ENCODE assay signal across 11 cellular contexts in the genomic region with DNA sequence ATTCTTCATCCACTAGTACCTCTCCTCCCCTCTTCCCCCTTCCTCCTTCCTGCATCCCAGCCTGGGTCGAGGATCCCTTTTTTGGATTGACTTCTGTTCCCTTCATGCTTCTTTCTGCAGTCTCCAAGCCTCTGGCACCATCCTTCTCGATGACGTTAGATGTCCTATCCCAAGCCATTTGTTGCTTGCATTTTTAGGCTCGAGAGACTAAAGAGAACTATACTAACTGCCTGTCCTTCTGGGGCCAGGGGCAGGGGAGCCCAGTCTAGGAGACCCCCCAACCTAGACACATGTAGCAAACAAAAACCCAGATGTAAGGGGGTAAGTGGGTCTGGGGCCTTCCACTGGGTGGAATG. TPM values are rescaled to one million over a fixed set of nuclear protein-coding genes. Genes with fewer than 3 reads are reported as not detected.
DNase-seq lines count a peak whose midpoint lies in the region; ATAC-seq and TF ChIP-seq lines count a peak whose summit lies in the region.
"Had no signal": no experiment of that assay in that cellular context is flagged by ENCODE, and none has a peak within 500 bp of the region (broad histone marks: within the 10 kb centered on the region; RNA-seq: fewer than 3 reads in every experiment).

No MANE protein-coding gene starts in this region.

- TF ChIP-seq CTCF in GM23338 (conservative IDR thresholded peaks at IDR 0.05; ENCODE audit: low read depth in 2 of 2), result no peak

- H3K27me3 ChIP-seq in GM23338 (ENCODE audit: insufficient read depth) (no peaks in the 10 kb centered on the region), right cardiac atrium (ENCODE audit: control insufficient read depth, insufficient read depth) (no peaks in the 10 kb centered on the region)

- H3K9me3 Mint-ChIP-seq in GM23338, result no peaks in the 10 kb centered on the region; the same call in 2 of the 3 replicates
- H3K9me3 Mint-ChIP-seq in activated T-helper 17 cell treated with anti-CD3 and anti-CD28 coated beads, Interleukin-2, amount 50 U/mL, for 72 hours, result no peaks in the 10 kb centered on the region
- no peaks in the 10 kb centered on the region for H3K9me3 Mint-ChIP-seq in stimulated activated effector memory CD8-positive, alpha-beta T cell treated with anti-CD3 and anti-CD28 coated beads, Interleukin-12 subunit alpha, Interleukin-12 subunit beta, amount 100 ng/mL, for 72 hours
- H3K9me3 Mint-ChIP-seq: activated naive CD8-positive, alpha-beta T cell treated with anti-CD3 and anti-CD28 coated beads for 36 hours had no signal

- no peak overlapping the region for H3K27ac Mint-ChIP-seq in GM23338
- peak overlapping the region; percentile 55 for H3K27ac Mint-ChIP-seq in activated T-helper 17 cell treated with anti-CD3 and anti-CD28 coated beads, Interleukin-2, amount 50 U/mL, for 72 hours
- peak overlapping the region; percentile 64 for H3K27ac Mint-ChIP-seq in stimulated activated effector memory CD8-positive, alpha-beta T cell treated with anti-CD3 and anti-CD28 coated beads, Interleukin-12 subunit alpha, Interleukin-12 subunit beta, amount 100 ng/mL, for 72 hours
- H3K27ac Mint-ChIP-seq: activated naive CD8-positive, alpha-beta T cell treated with anti-CD3 and anti-CD28 coated beads for 36 hours had no signal

- no peak overlapping the region for H3K4me3 Mint-ChIP-seq in GM23338
- H3K4me3 Mint-ChIP-seq in activated T-helper 17 cell treated with anti-CD3 and anti-CD28 coated beads, Interleukin-2, amount 50 U/mL, for 72 hours, result no peak overlapping the region
- H3K4me3 Mint-ChIP-seq in stimulated activated effector memory CD8-positive, alpha-beta T cell treated with anti-CD3 and anti-CD28 coated beads, Interleukin-12 subunit alpha, Interleukin-12 subunit beta, amount 100 ng/mL, for 72 hours, result no peak overlapping the region
- H3K4me3 Mint-ChIP-seq: activated naive CD8-positive, alpha-beta T cell treated with anti-CD3 and anti-CD28 coated beads for 36 hours had no signal

- H3K4me3 ChIP-seq in GM23338 (no peak overlapping the region), right cardiac atrium (ENCODE audit: low read length) (no peak overlapping the region)
- H3K4me3 ChIP-seq: SK-N-MC had no signal

- intact Hi-C loops in right cardiac atrium (cut with DNase I), result no loop called here
- intact Hi-C loops in left colon (cut with DNase I, micrococcal nuclease), result no loop called here

- H3K27me3 Mint-ChIP-seq in GM23338 (ENCODE audit: insufficient read depth, low read depth, poor library complexity), result peaks cover 15% of the 10 kb centered on the region
- no peaks in the 10 kb centered on the region for H3K27me3 Mint-ChIP-seq in activated T-helper 17 cell treated with anti-CD3 and anti-CD28 coated beads, Interleukin-2, amount 50 U/mL, for 72 hours
- H3K27me3 Mint-ChIP-seq: activated naive CD8-positive, alpha-beta T cell treated with anti-CD3 and anti-CD28 coated beads for 36 hours had no signal

- H3K4me1 ChIP-seq in GM23338 (ENCODE audit: insufficient read depth) (no peaks in the 10 kb centered on the region), right cardiac atrium (ENCODE audit: control insufficient read depth, insufficient read depth, low read length) (peaks cover 12% of the 10 kb centered on the region)

- no peak for DNase-seq in GM23338 (ENCODE audit: low spot score)
- DNase-seq in right cardiac atrium, result peak in 1 of 3 donors; percentile 52
- no peak for DNase-seq in stimulated activated effector memory CD8-positive, alpha-beta T cell treated with anti-CD3 and anti-CD28 coated beads, Interleukin-12 subunit alpha, Interleukin-12 subunit beta, amount 100 ng/mL, for 72 hours (ENCODE audit: low spot score in 2 of 2)
- no peak for DNase-seq in effector CD4-positive, alpha-beta T cell
- DNase-seq in left colon, result no peak
- DNase-seq in EL, result no peak
- DNase-seq: activated naive CD8-positive, alpha-beta T cell treated with anti-CD3 and anti-CD28 coated beads for 36 hours; NCI-H1048; NCI-H774 had no signal

- no peaks in the 10 kb centered on the region for H3K4me1 Mint-ChIP-seq in GM23338
- H3K4me1 Mint-ChIP-seq in activated T-helper 17 cell treated with anti-CD3 and anti-CD28 coated beads, Interleukin-2, amount 50 U/mL, for 72 hours, result no peaks in the 10 kb centered on the region
- peaks cover 8% of the 10 kb centered on the region for H3K4me1 Mint-ChIP-seq in stimulated activated effector memory CD8-positive, alpha-beta T cell treated with anti-CD3 and anti-CD28 coated beads, Interleukin-12 subunit alpha, Interleukin-12 subunit beta, amount 100 ng/mL, for 72 hours

- peaks cover 5% of the 10 kb centered on the region for H4K20me1 ChIP-seq in GM23338 (replicated peaks; ENCODE audit: insufficient read depth)

- H3K27ac ChIP-seq in GM23338 (ENCODE audit: low read depth), result 0 out of 2 replicates have a peak overlapping the region, but pooled peaks have one; percentile 76
- peak overlapping the region; percentile 65 for H3K27ac ChIP-seq in right cardiac atrium (ENCODE audit: low read length)
- H3K27ac ChIP-seq: SK-N-MC had no signal

- no peaks in the 10 kb centered on the region for H3K36me3 ChIP-seq in GM23338 (ENCODE audit: insufficient read depth)

- 33% methylated on average over 4 of the region's 4 CpGs for WGBS in right cardiac atrium

- H3K79me2 ChIP-seq in GM23338 (replicated peaks; ENCODE audit: insufficient read depth), result peaks cover 28% of the 10 kb centered on the region

- H2AFZ ChIP-seq in GM23338, result no peak overlapping the region

- H3K36me3 Mint-ChIP-seq in GM23338 (ENCODE audit: low read depth), result peaks cover 16% of the 10 kb centered on the region
- peaks cover 13% of the 10 kb centered on the region for H3K36me3 Mint-ChIP-seq in activated T-helper 17 cell treated with anti-CD3 and anti-CD28 coated beads, Interleukin-2, amount 50 U/mL, for 72 hours (ENCODE audit: low read depth)
- H3K36me3 Mint-ChIP-seq in stimulated activated effector memory CD8-positive, alpha-beta T cell treated with anti-CD3 and anti-CD28 coated beads, Interleukin-12 subunit alpha, Interleukin-12 subunit beta, amount 100 ng/mL, for 72 hours, result peaks cover 44% of the 10 kb centered on the region

- no peaks in the 10 kb centered on the region; the same call in 1 of the 2 replicates for H3F3A ChIP-seq in GM23338 (replicated peaks; ENCODE audit: low read depth)

- no peaks in the 10 kb centered on the region for H3K9me2 ChIP-seq in GM23338 (ENCODE audit: insufficient read depth)

- ATAC-seq in GM23338 (no peak), right cardiac atrium (peak; percentile 15 to 18), left colon (no peak)
- no peak for ATAC-seq in activated T-helper 17 cell treated with anti-CD3 and anti-CD28 coated beads, Interleukin-2, amount 50 U/mL, for 72 hours (replicated peaks)
- ATAC-seq in stimulated activated effector memory CD8-positive, alpha-beta T cell treated with anti-CD3 and anti-CD28 coated beads, Interleukin-12 subunit alpha, Interleukin-12 subunit beta, amount 100 ng/mL, for 72 hours, result no peak

- H3K9me3 ChIP-seq in right cardiac atrium (ENCODE audit: control insufficient read depth, low read length), result no peaks in the 10 kb centered on the region

- H3K4me2 ChIP-seq in GM23338, result no peak overlapping the region

TF ChIP-seq in GM23338, 12 proteins besides CTCF, POLR2A, EP300 and RAD21 (continues in another document):
- no peak for TF ChIP-seq STAT1 (IDR thresholded peaks at IDR 0.05; ENCODE audit: unreplicated experiment)
- no peak for TF ChIP-seq POLR2AphosphoS5 (IDR thresholded peaks at IDR 0.05; ENCODE audit: low read depth)
- TF ChIP-seq ZNF114 (CRISPR knock-in tag; IDR thresholded peaks at IDR 0.05), result no peak
- TF ChIP-seq, protein P1, sequence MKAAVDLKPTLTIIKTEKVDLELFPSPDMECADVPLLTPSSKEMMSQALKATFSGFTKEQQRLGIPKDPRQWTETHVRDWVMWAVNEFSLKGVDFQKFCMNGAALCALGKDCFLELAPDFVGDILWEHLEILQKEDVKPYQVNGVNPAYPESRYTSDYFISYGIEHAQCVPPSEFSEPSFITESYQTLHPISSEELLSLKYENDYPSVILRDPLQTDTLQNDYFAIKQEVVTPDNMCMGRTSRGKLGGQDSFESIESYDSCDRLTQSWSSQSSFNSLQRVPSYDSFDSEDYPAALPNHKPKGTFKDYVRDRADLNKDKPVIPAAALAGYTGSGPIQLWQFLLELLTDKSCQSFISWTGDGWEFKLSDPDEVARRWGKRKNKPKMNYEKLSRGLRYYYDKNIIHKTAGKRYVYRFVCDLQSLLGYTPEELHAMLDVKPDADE (IDR thresholded peaks at IDR 0.05), result no peak
- no peak for TF ChIP-seq ZNF331 (CRISPR knock-in tag; IDR thresholded peaks at IDR 0.05; ENCODE audit: low read depth)
- no peak for TF ChIP-seq CREB1 (CRISPR knock-in tag; IDR thresholded peaks at IDR 0.05; ENCODE audit: low read depth)
- no peak for TF ChIP-seq EZH2phosphoT487 (IDR thresholded peaks at IDR 0.05; ENCODE audit: unreplicated experiment)
- TF ChIP-seq JUNB (IDR thresholded peaks at IDR 0.05; ENCODE audit: unreplicated experiment), result no peak

RNA-seq across cellular contexts. Expression of a gene that starts 23.9 kb away (rescaled TPM):
- 65.2 and 67.0 TPM in 2 replicates for total RNA-seq in GM23338 (2014; rRNA removed; shearing (Covaris generic))
- polyA plus RNA-seq in GM23338 (2016; fragmentation: Nextera tagmentation; extraction: Ambion mirVana), result 16.6 and 21.8 TPM in 2 replicates
- 10 to 100 TPM; 19.0 to 22.1 TPM for total RNA-seq in activated T-helper 17 cell treated with anti-CD3 and anti-CD28 coated beads, Interleukin-2, amount 50 U/mL, for 72 hours
- total RNA-seq in right cardiac atrium, result 10 to 100 TPM; 18.2 to 22.5 (median 19.9) TPM
- 20.8 TPM for polyA plus RNA-seq in right cardiac atrium
- total RNA-seq in left colon, result 10 to 100 TPM; 18.3 to 21.8 TPM

RNA-seq across cellular contexts. Expression of a gene that starts 35.7 kb away (rescaled TPM):
- total RNA-seq in GM23338 (2014; rRNA removed; shearing (Covaris generic)), result 3.8 and 5.9 TPM in 2 replicates
- polyA plus RNA-seq in GM23338 (2016; fragmentation: Nextera tagmentation; extraction: Ambion mirVana) (10.5 and 10.8 TPM in 2 replicates), right cardiac atrium (18.8 TPM)
- total RNA-seq in activated T-helper 17 cell treated with anti-CD3 and anti-CD28 coated beads, Interleukin-2, amount 50 U/mL, for 72 hours, result 100 to 1,000 TPM; 153 to 160 TPM
- total RNA-seq in right cardiac atrium (10 to 100 TPM; 12.6 to 30.4 (median 27.4) TPM), left colon (10 to 100 TPM; 20.5 to 31.0 TPM)

RNA-seq across cellular contexts. Expression of a gene that starts 43.5 kb away (rescaled TPM):
- total RNA-seq in GM23338 (2014; rRNA removed; shearing (Covaris generic)), result 30.5 TPM in 2 replicates
- 31.7 and 34.7 TPM in 2 replicates for polyA plus RNA-seq in GM23338 (2016; fragmentation: Nextera tagmentation; extraction: Ambion mirVana)
- total RNA-seq in activated T-helper 17 cell treated with anti-CD3 and anti-CD28 coated beads, Interleukin-2, amount 50 U/mL, for 72 hours, result 10 to 100 TPM; 43.4 to 51.4 TPM
- total RNA-seq in right cardiac atrium, result 10 to 100 TPM; 15.9 to 19.5 (median 17.3) TPM
- 22.6 TPM for polyA plus RNA-seq in right cardiac atrium
- total RNA-seq in left colon, result 10 to 100 TPM; 14.1 to 16.9 TPM

RNA-seq across cellular contexts. Expression of a gene that starts 46.6 kb away (rescaled TPM):
- total RNA-seq in GM23338 (2014; rRNA removed; shearing (Covaris generic)), result 34.9 and 36.2 TPM in 2 replicates
- 59.5 and 63.5 TPM in 2 replicates for polyA plus RNA-seq in GM23338 (2016; fragmentation: Nextera tagmentation; extraction: Ambion mirVana)
- total RNA-seq in activated T-helper 17 cell treated with anti-CD3 and anti-CD28 coated beads, Interleukin-2, amount 50 U/mL, for 72 hours, result 100 to 1,000 TPM in 1 of 2 donors, 10 to 100 TPM in 1; 67.4 to 127 TPM
- total RNA-seq in right cardiac atrium, result 100 to 1,000 TPM; 112 to 128 (median 118) TPM
- polyA plus RNA-seq in right cardiac atrium, result 109 TPM
- total RNA-seq in left colon, result 100 to 1,000 TPM in 1 of 2 donors, 10 to 100 TPM in 1; 96.5 to 105 TPM

Comparison
In these comparisons a context has a peak if more than half of its experiments do, and no peak if none do; other contexts are left out.
1. ATAC-seq: peak in right cardiac atrium (2 of 2); none in GM23338 (single experiment), activated T-helper 17 cell treated with anti-CD3 and anti-CD28 coated beads, Interleukin-2, amount 50 U/mL, for 72 hours (single experiment), stimulated activated effector memory CD8-positive, alpha-beta T cell treated with anti-CD3 and anti-CD28 coated beads, Interleukin-12 subunit alpha, Interleukin-12 subunit beta, amount 100 ng/mL, for 72 hours (single experiment) and left colon (single experiment).
2. RNA of a gene that starts 35.7 kb away (total RNA-seq): 153 to 160 TPM in activated T-helper 17 cell treated with anti-CD3 and anti-CD28 coated beads, Interleukin-2, amount 50 U/mL, for 72 hours; 20.5 to 31.0 TPM in left colon, 12.6 to 30.4 TPM in right cardiac atrium and 3.8 to 5.9 TPM in GM23338; every median in the first group is over 4 times any median in the second.